Comparison of ENCODE assay signal across 10 cellular contexts in the genomic region with DNA sequence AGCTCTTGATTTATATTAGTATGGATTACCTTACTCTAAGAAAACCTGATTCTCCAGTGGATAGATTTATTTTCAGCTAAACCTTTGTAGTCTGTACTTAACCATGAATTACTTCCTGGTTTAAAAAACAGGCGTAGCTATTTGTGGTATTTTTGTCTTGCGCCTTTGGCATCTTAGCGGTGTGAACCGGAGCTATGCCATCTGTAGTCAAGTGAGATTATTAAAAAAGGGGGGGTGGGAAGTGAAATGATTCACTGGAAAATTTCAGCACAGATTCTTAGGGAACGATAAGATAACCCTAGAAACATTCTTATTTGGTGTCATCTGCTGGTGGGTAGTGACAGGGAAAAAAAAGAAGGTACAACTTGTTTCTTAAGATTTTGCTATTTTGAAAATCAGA. TPM values are rescaled to one million over a fixed set of nuclear protein-coding genes. Genes with fewer than 3 reads are reported as not detected.
A peak's percentile ranks its signal among the peaks of the same experiment; 100 is the strongest.
DNase-seq lines count a peak whose midpoint lies in the region; ATAC-seq and TF ChIP-seq lines count a peak whose summit lies in the region.
"Had no signal": no experiment of that assay in that cellular context is flagged by ENCODE, and none has a peak within 500 bp of the region (broad histone marks: within the 10 kb centered on the region; RNA-seq: fewer than 3 reads in every experiment).

No MANE protein-coding gene starts in this region.

- peak overlapping the region; percentile 57 for H3K4me3 Mint-ChIP-seq in activated CD4-positive, alpha-beta T cell treated with anti-CD3 and anti-CD28 coated beads, Interleukin-2, amount 10 ng/mL, durations not matched to agents 7 days and 5 days
- H3K4me3 Mint-ChIP-seq in activated CD4-positive, alpha-beta memory T cell treated with anti-CD3 and anti-CD28 coated beads, Interleukin-2, amount 10 ng/mL, durations not matched to agents 7 days and 5 days, result peak overlapping the region; percentile 72

- H3K27me3 Mint-ChIP-seq in activated CD4-positive, alpha-beta T cell treated with anti-CD3 and anti-CD28 coated beads, Interleukin-2, amount 10 ng/mL, durations not matched to agents 7 days and 5 days, result no peaks in the 10 kb centered on the region
- H3K27me3 Mint-ChIP-seq in activated CD4-positive, alpha-beta memory T cell treated with anti-CD3 and anti-CD28 coated beads, Interleukin-2, amount 10 ng/mL, durations not matched to agents 7 days and 5 days, result no peaks in the 10 kb centered on the region

- peaks cover 86% of the 10 kb centered on the region for H3K4me1 Mint-ChIP-seq in activated CD4-positive, alpha-beta T cell treated with anti-CD3 and anti-CD28 coated beads, Interleukin-2, amount 10 ng/mL, durations not matched to agents 7 days and 5 days
- H3K4me1 Mint-ChIP-seq in activated CD4-positive, alpha-beta memory T cell treated with anti-CD3 and anti-CD28 coated beads, Interleukin-2, amount 10 ng/mL, durations not matched to agents 7 days and 5 days, result peaks cover 91% of the 10 kb centered on the region

- peaks cover 28% of the 10 kb centered on the region for H3K36me3 ChIP-seq in skeletal muscle satellite cell (ENCODE audit: insufficient read depth, low read length)

- no peaks in the 10 kb centered on the region for H3K9me3 Mint-ChIP-seq in activated CD4-positive, alpha-beta T cell treated with anti-CD3 and anti-CD28 coated beads, Interleukin-2, amount 10 ng/mL, durations not matched to agents 7 days and 5 days
- H3K9me3 Mint-ChIP-seq in activated CD4-positive, alpha-beta memory T cell treated with anti-CD3 and anti-CD28 coated beads, Interleukin-2, amount 10 ng/mL, durations not matched to agents 7 days and 5 days, result no peaks in the 10 kb centered on the region

- DNase-seq in activated CD4-positive, alpha-beta T cell treated with anti-CD3 and anti-CD28 coated beads, Interleukin-2, amount 10 ng/mL, durations not matched to agents 7 days and 5 days, result peak; percentile 37
- no peak for DNase-seq in activated CD4-positive, alpha-beta T cell treated with anti-CD3 and anti-CD28 coated beads, Interleukin-2, amount 50 U/mL, for 48 hours
- DNase-seq in activated CD4-positive, alpha-beta memory T cell treated with anti-CD3 and anti-CD28 coated beads, Interleukin-2, amount 10 ng/mL, durations not matched to agents 7 days and 5 days, result peak; percentile 42
- DNase-seq in fibroblast of the aortic adventitia (ENCODE audit: low read depth) (peak; percentile 36), SIG-M5 treated with dmso at 0.1 percent for 504 hours (lab: John Stamatoyannopoulos, UW; ENCODE audit: unreplicated experiment) (no peak)
- DNase-seq in activated CD8-positive, alpha-beta memory T cell treated with anti-CD3 and anti-CD28 coated beads, Interleukin-2, amount 50 U/mL, for 48 hours, result no peak
- DNase-seq: left ventricle myocardium superior; stimulated activated CD4-positive, alpha-beta T cell treated with anti-CD3 and anti-CD28 coated beads, Interleukin-12 subunit alpha, Interleukin-12 subunit beta, amount 100 ng/mL, for 4 hours had no signal

- no peaks in the 10 kb centered on the region for H3K27me3 ChIP-seq in skeletal muscle satellite cell (ENCODE audit: control insufficient read depth, insufficient read depth, low read length)

- H3K27ac Mint-ChIP-seq in activated CD4-positive, alpha-beta T cell treated with anti-CD3 and anti-CD28 coated beads, Interleukin-2, amount 10 ng/mL, durations not matched to agents 7 days and 5 days, result peak overlapping the region; percentile 86
- peak overlapping the region; percentile 96 for H3K27ac Mint-ChIP-seq in activated CD4-positive, alpha-beta memory T cell treated with anti-CD3 and anti-CD28 coated beads, Interleukin-2, amount 10 ng/mL, durations not matched to agents 7 days and 5 days

- peak overlapping the region; percentile 20 for H3K9ac ChIP-seq in skeletal muscle satellite cell (ENCODE audit: low read depth, low read length)

- POLR2A ChIA-PET in activated CD4-positive, alpha-beta T cell treated with anti-CD3 and anti-CD28 coated beads, Interleukin-2, amount 10 ng/mL, durations not matched to agents 7 days and 5 days (lab: Charles Lee), result interaction anchor here (0.9 kb wide), 1 partner anchor 11 kb away, joined by 4 read pairs; no protein-coding TSS in a partner anchor
- POLR2A ChIA-PET in activated CD4-positive, alpha-beta memory T cell treated with anti-CD3 and anti-CD28 coated beads, Interleukin-2, amount 10 ng/mL, durations not matched to agents 7 days and 5 days (lab: Charles Lee), result interaction anchor here (0.7 to 6.9 kb wide), 13 partner anchors 13 to 115 kb away, joined by 3 to 249 read pairs (median 4); partner anchors contain the start of genes ATXN7, PSMD6, SCAANT1 and THOC7

- peaks cover 55% of the 10 kb centered on the region for H3K4me1 ChIP-seq in skeletal muscle satellite cell (ENCODE audit: control insufficient read depth, insufficient read depth, low read length)

- H3K4me3 ChIP-seq in fibroblast of the aortic adventitia (ENCODE audit: low read depth, low read length) (no peak overlapping the region), skeletal muscle satellite cell (ENCODE audit: low read length) (no peak overlapping the region)

- peak overlapping the region; percentile 38 for H3K4me2 ChIP-seq in skeletal muscle satellite cell (ENCODE audit: low read length)

- no peak for ATAC-seq in HG03460 (IDR thresholded peaks at IDR 0.05; ENCODE audit: unreplicated experiment)
- ATAC-seq: left ventricle myocardium superior had no signal

- H3K9me3 ChIP-seq in skeletal muscle satellite cell (replicated peaks; ENCODE audit: low read length), result no peaks in the 10 kb centered on the region

- CTCF ChIA-PET in activated CD4-positive, alpha-beta T cell treated with anti-CD3 and anti-CD28 coated beads, Interleukin-2, amount 10 ng/mL, durations not matched to agents 7 days and 5 days (lab: Charles Lee), result interaction anchor here (1.2 to 3.5 kb wide), 4 partner anchors 11 to 44 kb away, joined by 4 to 10 read pairs (median 6); partner anchors contain the start of gene PSMD6
- CTCF ChIA-PET in activated CD4-positive, alpha-beta memory T cell treated with anti-CD3 and anti-CD28 coated beads, Interleukin-2, amount 10 ng/mL, durations not matched to agents 7 days and 5 days (lab: Charles Lee), result interaction anchor here (0.8 to 10.8 kb wide), 9 partner anchors 12 to 69 kb away, joined by 3 to 201 read pairs (median 3); partner anchors contain the start of gene PSMD6

- H3K36me3 Mint-ChIP-seq in activated CD4-positive, alpha-beta T cell treated with anti-CD3 and anti-CD28 coated beads, Interleukin-2, amount 10 ng/mL, durations not matched to agents 7 days and 5 days (ENCODE audit: low read depth), result peaks cover 60% of the 10 kb centered on the region
- H3K36me3 Mint-ChIP-seq in activated CD4-positive, alpha-beta memory T cell treated with anti-CD3 and anti-CD28 coated beads, Interleukin-2, amount 10 ng/mL, durations not matched to agents 7 days and 5 days (ENCODE audit: low read depth), result peaks cover 54% of the 10 kb centered on the region

- TF ChIP-seq CTCF in fibroblast of the aortic adventitia (IDR thresholded peaks at IDR 0.05; ENCODE audit: insufficient read depth, low read length), result no peak

RNA-seq across cellular contexts. Expression of gene PSMD6, which starts 44.2 kb away (rescaled TPM):
- 10 to 100 TPM; 73.4 to 75.0 TPM for total RNA-seq in activated CD4-positive, alpha-beta T cell treated with anti-CD3 and anti-CD28 coated beads, Interleukin-2, amount 10 ng/mL, durations not matched to agents 7 days and 5 days
- total RNA-seq in activated CD4-positive, alpha-beta memory T cell treated with anti-CD3 and anti-CD28 coated beads, Interleukin-2, amount 10 ng/mL, durations not matched to agents 7 days and 5 days, result 10 to 100 TPM; 82.1 to 82.9 TPM
- total RNA-seq in fibroblast of the aortic adventitia (ENCODE audit: low replicate concordance), result 67.1 and 72.8 TPM in 2 replicates
- 98.5 and 100 TPM in 2 replicates for total RNA-seq in skeletal muscle satellite cell (2012; rRNA removed)

Comparison
In these comparisons a context has a peak if more than half of its experiments do, and no peak if none do; other contexts are left out.
1. DNase-seq: peak in activated CD4-positive, alpha-beta T cell treated with anti-CD3 and anti-CD28 coated beads, Interleukin-2, amount 10 ng/mL, durations not matched to agents 7 days and 5 days (single experiment), activated CD4-positive, alpha-beta memory T cell treated with anti-CD3 and anti-CD28 coated beads, Interleukin-2, amount 10 ng/mL, durations not matched to agents 7 days and 5 days (single experiment) and fibroblast of the aortic adventitia (single experiment); none in activated CD4-positive, alpha-beta T cell treated with anti-CD3 and anti-CD28 coated beads, Interleukin-2, amount 50 U/mL, for 48 hours (0 of 2), SIG-M5 treated with dmso at 0.1 percent for 504 hours (single experiment) and activated CD8-positive, alpha-beta memory T cell treated with anti-CD3 and anti-CD28 coated beads, Interleukin-2, amount 50 U/mL, for 48 hours (single experiment).